ENCODE assay signal across 25 cellular contexts in the genomic region with DNA sequence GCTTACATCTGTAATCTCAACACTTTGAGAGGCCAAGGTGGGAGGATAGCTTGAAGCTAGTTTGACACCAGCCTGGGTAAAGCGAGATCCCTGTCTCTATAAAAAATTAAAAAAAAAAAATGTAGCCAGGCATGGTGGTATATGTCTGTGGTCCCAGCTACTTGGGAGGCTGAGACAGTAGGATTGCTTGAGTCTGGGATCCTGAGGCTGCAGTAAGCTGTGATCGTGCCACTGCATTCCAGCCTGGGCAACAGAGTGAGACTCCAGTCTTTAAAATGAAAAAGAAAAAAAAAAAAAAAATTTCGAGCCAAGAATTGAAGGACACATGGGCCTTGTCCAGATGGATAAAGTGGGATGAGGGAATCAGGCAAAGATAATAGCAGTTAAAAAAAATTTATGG.
"Had no signal": no experiment of that assay in that cellular context is flagged by ENCODE, and none has a peak within 500 bp of the region (broad histone marks: within the 10 kb centered on the region; RNA-seq: fewer than 3 reads in every experiment).

No MANE protein-coding gene starts in this region.

- H3K36me3 ChIP-seq: esophagus muscularis mucosa, gastroesophageal sphincter, heart left ventricle, left lung, lower lobe of right lung had no signal

- H2AFZ ChIP-seq: hepatocyte had no signal

- ATAC-seq: foreskin keratinocyte, gastroesophageal sphincter, left lung, lower lobe of right lung had no signal

- H3K4me3 Mint-ChIP-seq: immature natural killer cell, mesothelial cell of epicardium, naive B cell had no signal

- H3K4me3 ChIP-seq: coronary artery, dorsolateral prefrontal cortex, esophagus muscularis mucosa, gastroesophageal sphincter, heart left ventricle, hepatocyte, left lung, lower lobe of right lung, mucosa of descending colon had no signal

- H3K4me2 ChIP-seq: hepatocyte had no signal

- H3K27me3 ChIP-seq: dorsolateral prefrontal cortex, esophagus muscularis mucosa, foreskin keratinocyte, gastroesophageal sphincter, heart left ventricle, hepatocyte, left lung had no signal

- H3K27ac Mint-ChIP-seq: mesothelial cell of epicardium had no signal

- FAIRE-seq: colon, endothelial cell of umbilical vein, frontal cortex, kidney had no signal

- H3K9me3 ChIP-seq: esophagus muscularis mucosa, gastroesophageal sphincter, heart left ventricle, left lung, lower lobe of right lung, mucosa of descending colon had no signal

- H3K27ac ChIP-seq: coronary artery, dorsolateral prefrontal cortex, esophagus muscularis mucosa, foreskin keratinocyte, gastroesophageal sphincter, heart left ventricle, hepatocyte, left lung, lower lobe of right lung had no signal

- DNase-seq: dermis blood vessel endothelial cell; dorsolateral prefrontal cortex; effector CD4-positive, alpha-beta T cell; effector memory CD4-positive, alpha-beta T cell; foreskin keratinocyte; heart left ventricle; hypothalamus; immature natural killer cell; islet precursor cell; kidney; kidney glomerular epithelial cell; left lung; left ventricle myocardium superior; lower lobe of right lung; mesenchymal stem cell; mucosa of descending colon; naive B cell had no signal

- H3K27me3 Mint-ChIP-seq: naive B cell had no signal
